Comparison of ENCODE assay signal across 34 cellular contexts in genomic region chr11:34478845-34479663, GRCh38. TPM values are rescaled to one million over a fixed set of nuclear protein-coding genes. Genes with fewer than 3 reads are reported as not detected.
"Had no signal": no experiment of that assay in that cellular context is flagged by ENCODE, and none has a peak within 500 bp of the region (broad histone marks: within the 10 kb centered on the region; RNA-seq: fewer than 3 reads in every experiment).

No MANE protein-coding gene starts in this region.

- H3K9me3 Mint-ChIP-seq: activated CD4-positive, alpha-beta T cell treated with anti-CD3 and anti-CD28 coated beads, Interleukin-2, amount 10 ng/mL, durations not matched to agents 7 days and 5 days; activated naive CD4-positive, alpha-beta T cell treated with anti-CD3 and anti-CD28 coated beads for 36 hours; activated naive CD4-positive, alpha-beta T cell treated with anti-CD3 and anti-CD28 coated beads, Interleukin-2, amount 50 U/mL, for 72 hours; activated T-cell treated with anti-CD3 and anti-CD28 coated beads, Interleukin-2, amount 50 U/mL, for 24 hours had no signal

- H3K4me3 Mint-ChIP-seq: activated CD4-positive, alpha-beta T cell treated with anti-CD3 and anti-CD28 coated beads, Interleukin-2, amount 10 ng/mL, durations not matched to agents 7 days and 5 days; activated CD8-positive, alpha-beta T cell treated with anti-CD3 and anti-CD28 coated beads, Interleukin-2, amount 10 ng/mL, durations not matched to agents 7 days and 5 days; activated naive CD4-positive, alpha-beta T cell treated with anti-CD3 and anti-CD28 coated beads for 36 hours; activated T-cell treated with anti-CD3 and anti-CD28 coated beads, Interleukin-2, amount 50 U/mL, for 24 hours had no signal

- H3K4me3 ChIP-seq: adrenal gland, body of pancreas, breast epithelium, SJCRH30, SK-N-MC had no signal

- H3K27ac ChIP-seq: adrenal gland, body of pancreas, breast epithelium, SJCRH30, SK-N-MC, WERI-Rb-1 had no signal

- FAIRE-seq: astrocyte had no signal

- H3K9me3 ChIP-seq: adrenal gland, body of pancreas, breast epithelium had no signal

- DNase-seq: activated CD4-positive, alpha-beta T cell treated with anti-CD3 and anti-CD28 coated beads, Interleukin-2, amount 10 ng/mL, durations not matched to agents 7 days and 5 days; activated CD4-positive, alpha-beta T cell treated with anti-CD3 and anti-CD28 coated beads, Interleukin-2, amount 50 U/mL, for 48 hours; activated CD4-positive, CD25-positive, alpha-beta regulatory T cell; activated CD8-positive, alpha-beta T cell treated with anti-CD3 and anti-CD28 coated beads, Interleukin-2, amount 10 ng/mL, durations not matched to agents 7 days and 5 days; activated gamma-delta T cell treated with Interleukin-2 at 50 U/mL for 16 hours; activated naive CD4-positive, alpha-beta T cell treated with anti-CD3 and anti-CD28 coated beads for 36 hours; activated T-cell treated with anti-CD3 and anti-CD28 coated beads, Interleukin-2, amount 50 U/mL, for 24 hours; adrenal gland; body of pancreas; caudate nucleus; cerebellar nuclear complex; Karpas-422; NCI-H1105; NCI-H1417 treated with DMSO at 0.1 percent for 48 hours; NCI-H187 treated with DMSO at 0.1 percent for 48 hours; NCI-H2081; NCI-H2171 treated with DMSO at 0.1 percent for 48 hours; NCI-H2227 treated with DMSO at 0.1 percent for 48 hours; NCI-H446; NCI-H510A treated with DMSO at 0.1 percent for 48 hours; NCI-H526 treated with DMSO at 0.1 percent for 48 hours; NCI-H774; SHP77; SJCRH30; T-helper 1 cell; T-helper 2 cell; T-helper 9 cell; WERI-Rb-1 had no signal

- H3K36me3 Mint-ChIP-seq: activated naive CD4-positive, alpha-beta T cell treated with anti-CD3 and anti-CD28 coated beads, Interleukin-2, amount 50 U/mL, for 72 hours had no signal

- ATAC-seq: activated CD8-positive, alpha-beta T cell treated with anti-CD3 and anti-CD28 coated beads, Interleukin-2, amount 10 ng/mL, durations not matched to agents 7 days and 5 days; activated naive CD4-positive, alpha-beta T cell treated with anti-CD3 and anti-CD28 coated beads, Interleukin-2, amount 50 U/mL, for 72 hours; body of pancreas; Panc1 had no signal

- H3K27me3 Mint-ChIP-seq: activated T-cell treated with anti-CD3 and anti-CD28 coated beads, Interleukin-2, amount 50 U/mL, for 24 hours had no signal

- H3K27ac Mint-ChIP-seq: activated CD4-positive, alpha-beta T cell treated with anti-CD3 and anti-CD28 coated beads, Interleukin-2, amount 10 ng/mL, durations not matched to agents 7 days and 5 days; activated CD8-positive, alpha-beta T cell treated with anti-CD3 and anti-CD28 coated beads, Interleukin-2, amount 10 ng/mL, durations not matched to agents 7 days and 5 days; activated naive CD4-positive, alpha-beta T cell treated with anti-CD3 and anti-CD28 coated beads for 36 hours; activated naive CD4-positive, alpha-beta T cell treated with anti-CD3 and anti-CD28 coated beads, Interleukin-2, amount 50 U/mL, for 72 hours; activated T-cell treated with anti-CD3 and anti-CD28 coated beads, Interleukin-2, amount 50 U/mL, for 24 hours had no signal

- H3K4me1 Mint-ChIP-seq: activated CD4-positive, alpha-beta T cell treated with anti-CD3 and anti-CD28 coated beads, Interleukin-2, amount 10 ng/mL, durations not matched to agents 7 days and 5 days had no signal

- H3K4me1 ChIP-seq: adrenal gland, body of pancreas, breast epithelium had no signal

- H3K36me3 ChIP-seq: adrenal gland, breast epithelium, SJCRH30, WERI-Rb-1 had no signal

- H3K27me3 ChIP-seq: adrenal gland, body of pancreas, breast epithelium, SJCRH30 had no signal

RNA-seq across cellular contexts. Expression of gene ELF5, which starts 34.5 kb away (rescaled TPM):
- total RNA-seq: activated CD4-positive, alpha-beta T cell treated with anti-CD3 and anti-CD28 coated beads, Interleukin-2, amount 10 ng/mL, durations not matched to agents 7 days and 5 days; activated CD8-positive, alpha-beta T cell treated with anti-CD3 and anti-CD28 coated beads, Interleukin-2, amount 10 ng/mL, durations not matched to agents 7 days and 5 days; activated naive CD4-positive, alpha-beta T cell treated with anti-CD3 and anti-CD28 coated beads for 36 hours; activated naive CD4-positive, alpha-beta T cell treated with anti-CD3 and anti-CD28 coated beads, Interleukin-2, amount 50 U/mL, for 72 hours; adrenal gland; astrocyte; body of pancreas; MCF 10A; SJCRH30 had no signal
